In genomic region chr16:22670551-22670970, GRCh38 we compare ENCODE assay signal across 9 cellular contexts.
DNase-seq lines count a peak whose midpoint lies in the region; ATAC-seq and TF ChIP-seq lines count a peak whose summit lies in the region.
"Had no signal": no experiment of that assay in that cellular context is flagged by ENCODE, and none has a peak within 500 bp of the region (broad histone marks: within the 10 kb centered on the region; RNA-seq: fewer than 3 reads in every experiment).

No MANE protein-coding gene starts in this region.

- H3K4me1 Mint-ChIP-seq in GM23338 (no peaks in the 10 kb centered on the region), memory B cell (no peaks in the 10 kb centered on the region)

- H2AFZ ChIP-seq in DND-41 (ENCODE audit: low read depth, low read length), result no peak overlapping the region
- H2AFZ ChIP-seq in GM23338, result peak overlapping the region; percentile 85

- no peak overlapping the region for H3K4me3 Mint-ChIP-seq in GM23338
- no peak overlapping the region for H3K4me3 Mint-ChIP-seq in memory B cell

- no peak overlapping the region for H3K9ac ChIP-seq in DND-41 (ENCODE audit: low read depth, low read length)
- no peak overlapping the region for H3K9ac ChIP-seq in colonic mucosa (ENCODE audit: low read depth in 2 of 2, low read length in 2 of 2)

- H3K27me3 ChIP-seq in DND-41 (ENCODE audit: insufficient read depth, low read length, poor library complexity) (peaks cover 13% of the 10 kb centered on the region), GM23338 (ENCODE audit: insufficient read depth) (no peaks in the 10 kb centered on the region), colonic mucosa (no peaks in the 10 kb centered on the region)

- peaks cover 12% of the 10 kb centered on the region for H3K9me2 ChIP-seq in GM23338 (ENCODE audit: insufficient read depth)

- H3K27ac ChIP-seq in DND-41 (ENCODE audit: low read length), result no peak overlapping the region
- H3K27ac ChIP-seq in GM23338 (ENCODE audit: low read depth), result no peak overlapping the region
- no peak overlapping the region for H3K27ac ChIP-seq in colonic mucosa
- H3K27ac ChIP-seq: heart left ventricle had no signal

- intact Hi-C loops in colonic mucosa (cut with DNase I), result loop anchor here (10.0 kb wide), 1 partner anchor 94 kb away; no protein-coding TSS in a partner anchor

- H4K20me1 ChIP-seq in DND-41 (ENCODE audit: insufficient read depth, low read length) (no peaks in the 10 kb centered on the region), GM23338 (replicated peaks; ENCODE audit: insufficient read depth) (no peaks in the 10 kb centered on the region)

- H3K36me3 Mint-ChIP-seq in GM23338 (ENCODE audit: low read depth) (no peaks in the 10 kb centered on the region), memory B cell (no peaks in the 10 kb centered on the region)

- DNase-seq in DND-41 (peak; percentile 29), GM23338 (ENCODE audit: low spot score) (peak; percentile 95), SK-N-DZ (ENCODE audit: low spot score) (peak; percentile 55), memory B cell (ENCODE audit: low spot score in 2 of 2) (no peak), colonic mucosa (no peak), Kasumi-1 (lab: John Stamatoyannopoulos, UW) (no peak), NCI-H2107 treated with DMSO at 0.1 percent for 48 hours (lab: John Stamatoyannopoulos, UW; ENCODE audit: unreplicated experiment) (no peak), NCI-H526 (lab: John Stamatoyannopoulos, UW) (no peak)

- no peaks in the 10 kb centered on the region for H3K4me1 ChIP-seq in DND-41 (ENCODE audit: insufficient read depth, low read length)
- H3K4me1 ChIP-seq in GM23338 (ENCODE audit: insufficient read depth), result peaks cover 8% of the 10 kb centered on the region; the same call in 1 of the 2 replicates
- no peaks in the 10 kb centered on the region for H3K4me1 ChIP-seq in colonic mucosa

- no peaks in the 10 kb centered on the region for H3K9me3 ChIP-seq in DND-41 (ENCODE audit: insufficient read depth, low read length, severe bottlenecking)
- no peaks in the 10 kb centered on the region for H3K9me3 ChIP-seq in colonic mucosa
- H3K9me3 ChIP-seq: heart left ventricle had no signal

- H3F3A ChIP-seq in GM23338 (replicated peaks; ENCODE audit: low read depth), result 0 out of 2 replicates have a peak, but pooled peaks cover 8% of the 10 kb centered on the region

- TF ChIP-seq CTCF in DND-41 (IDR thresholded peaks at IDR 0.05; ENCODE audit: borderline replicate concordance, extremely low read depth, low read length, poor library complexity, severe bottlenecking), result no peak
- TF ChIP-seq CTCF in GM23338 (conservative IDR thresholded peaks at IDR 0.05; ENCODE audit: low read depth in 2 of 2), result no peak
- TF ChIP-seq CTCF in colonic mucosa (IDR thresholded peaks at IDR 0.05), result no peak

- H3K4me3 ChIP-seq in DND-41 (ENCODE audit: low read depth in 1 of 2, low read length in 2 of 2) (no peak overlapping the region), GM23338 (no peak overlapping the region), colonic mucosa (no peak overlapping the region)
- H3K4me3 ChIP-seq: heart left ventricle had no signal

- H3K27me3 Mint-ChIP-seq in GM23338 (ENCODE audit: insufficient read depth, low read depth, poor library complexity), result no peaks in the 10 kb centered on the region
- H3K27me3 Mint-ChIP-seq in memory B cell, result no peaks in the 10 kb centered on the region

- no peak overlapping the region for H3K4me2 ChIP-seq in DND-41 (ENCODE audit: insufficient read depth, low read length)
- H3K4me2 ChIP-seq in GM23338, result 0 out of 2 replicates have a peak overlapping the region, but pooled peaks have one; percentile 0

- H3K36me3 ChIP-seq in DND-41 (ENCODE audit: insufficient read depth, low read length), result no peaks in the 10 kb centered on the region
- H3K36me3 ChIP-seq in GM23338 (ENCODE audit: insufficient read depth), result no peaks in the 10 kb centered on the region
- no peaks in the 10 kb centered on the region for H3K36me3 ChIP-seq in colonic mucosa
- H3K36me3 ChIP-seq: heart left ventricle had no signal

- H3K79me2 ChIP-seq in DND-41 (ENCODE audit: insufficient read depth, low read length), result no peaks in the 10 kb centered on the region
- H3K79me2 ChIP-seq in GM23338 (replicated peaks; ENCODE audit: insufficient read depth), result no peaks in the 10 kb centered on the region

- H3K9me3 Mint-ChIP-seq in GM23338, result no peaks in the 10 kb centered on the region
- no peaks in the 10 kb centered on the region for H3K9me3 Mint-ChIP-seq in memory B cell

- no peak for ATAC-seq in DND-41 (ENCODE audit: insufficient read depth, low read depth)
- ATAC-seq in GM23338, result peak; percentile 95
- ATAC-seq in memory B cell (ENCODE audit: low read depth), result peak; percentile 52
- ATAC-seq: heart left ventricle had no signal

- H3K27ac Mint-ChIP-seq in GM23338 (no peak overlapping the region), memory B cell (no peak overlapping the region)

TF ChIP-seq in GM23338, 12 proteins besides CTCF, POLR2A, EP300 and RAD21:
- TF ChIP-seq ZNF462 (CRISPR knock-in tag; IDR thresholded peaks at IDR 0.05) (no peak), POLR2AphosphoS5 (IDR thresholded peaks at IDR 0.05; ENCODE audit: low read depth) (0 out of 2 replicates have a peak, but pooled peaks have one; percentile 16)

Comparison
In these comparisons a context has a peak if more than half of its experiments do, and no peak if none do; other contexts are left out.
1. DNase-seq: peak in DND-41 (single experiment), GM23338 (single experiment) and SK-N-DZ (single experiment); none in memory B cell (0 of 2), colonic mucosa (single experiment), Kasumi-1 (0 of 2), NCI-H2107 treated with DMSO at 0.1 percent for 48 hours (single experiment) and NCI-H526 (0 of 2).